Comparison of ENCODE assay signal across 20 cellular contexts in the genomic region with DNA sequence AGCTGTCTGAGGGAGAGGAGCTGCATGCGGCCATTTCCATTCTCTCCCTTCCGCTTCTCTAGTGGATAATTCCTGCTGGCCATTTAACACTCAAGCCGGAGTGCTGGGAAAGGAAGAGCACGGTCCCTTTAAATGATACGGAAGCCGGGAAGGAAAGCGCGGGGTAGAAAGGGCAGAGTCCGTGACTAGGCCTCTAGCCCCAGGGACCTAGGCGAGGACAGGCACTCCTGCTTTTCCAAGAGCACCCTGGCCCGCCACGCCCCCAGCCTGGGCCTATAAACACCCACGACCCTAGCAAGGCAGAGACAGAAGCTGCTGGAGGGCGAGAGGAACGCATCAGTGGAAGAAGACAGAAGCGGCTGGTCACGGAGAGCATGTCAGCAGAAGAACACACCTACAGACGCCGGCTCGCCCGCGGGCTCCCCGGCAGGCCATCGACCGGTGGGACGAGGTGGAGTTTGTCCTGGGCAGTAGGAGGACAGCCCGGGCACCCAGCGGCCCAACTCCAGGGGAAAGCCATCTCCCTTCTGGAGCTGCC.
DNase-seq lines count a peak whose midpoint lies in the region; ATAC-seq and TF ChIP-seq lines count a peak whose summit lies in the region.
"Had no signal": no experiment of that assay in that cellular context is flagged by ENCODE, and none has a peak within 500 bp of the region (broad histone marks: within the 10 kb centered on the region; RNA-seq: fewer than 3 reads in every experiment).

No MANE protein-coding gene starts in this region.

- no peak for ATAC-seq in GM18858 (IDR thresholded peaks at IDR 0.05; ENCODE audit: unreplicated experiment)
- ATAC-seq: activated CD8-positive, alpha-beta memory T cell treated with anti-CD3 and anti-CD28 coated beads, Interleukin-2, amount 10 ng/mL, durations not matched to agents 7 days and 5 days had no signal

- H3K9me3 Mint-ChIP-seq in Caco-2 (ENCODE audit: unreplicated experiment): no peaks in the 10 kb centered on the region
- no peaks in the 10 kb centered on the region for H3K9me3 Mint-ChIP-seq in nephron progenitor cell
- no peaks in the 10 kb centered on the region for H3K9me3 Mint-ChIP-seq in progenitor cell of endocrine pancreas (ENCODE audit: low read depth)
- H3K9me3 Mint-ChIP-seq: activated naive CD8-positive, alpha-beta T cell treated with anti-CD3 and anti-CD28 coated beads, Interleukin-2, amount 10 ng/mL, durations not matched to agents 7 days and 5 days had no signal

- no peaks in the 10 kb centered on the region for H3K36me3 ChIP-seq in Caco-2 (ENCODE audit: control insufficient read depth, insufficient read depth, low read length)
- no peaks in the 10 kb centered on the region for H3K36me3 ChIP-seq in MG63
- H3K36me3 ChIP-seq: heart left ventricle, lower lobe of right lung, tibial nerve had no signal

- intact Hi-C loops in Caco-2 (cut with micrococcal nuclease; ENCODE audit: unreplicated experiment): no loop called here

- BruUV-seq in Caco-2 (replicated peaks; lab: Mats Ljungman, UMichigan): no TSS peak

- POLR2A ChIA-PET in Caco-2 (lab: Charles Lee): interaction anchor here (0.6 kb wide), 1 partner anchor 957 kb away, joined by 5 read pairs; no protein-coding TSS in a partner anchor

- H3K4me3 Mint-ChIP-seq in Caco-2 (ENCODE audit: unreplicated experiment): peak overlapping the region; percentile 86
- no peak overlapping the region for H3K4me3 Mint-ChIP-seq in nephron progenitor cell
- H3K4me3 Mint-ChIP-seq in progenitor cell of endocrine pancreas (ENCODE audit: low read depth): no peak overlapping the region
- H3K4me3 Mint-ChIP-seq: activated CD8-positive, alpha-beta memory T cell treated with anti-CD3 and anti-CD28 coated beads, Interleukin-2, amount 10 ng/mL, durations not matched to agents 7 days and 5 days; activated naive CD8-positive, alpha-beta T cell treated with anti-CD3 and anti-CD28 coated beads, Interleukin-2, amount 10 ng/mL, durations not matched to agents 7 days and 5 days; immature natural killer cell had no signal

- no peaks in the 10 kb centered on the region for H3K4me1 ChIP-seq in Caco-2
- H3K4me1 ChIP-seq: heart left ventricle, lower lobe of right lung, tibial nerve had no signal

- H3K9me3 ChIP-seq in Caco-2: no peaks in the 10 kb centered on the region
- H3K9me3 ChIP-seq in MG63: no peaks in the 10 kb centered on the region
- H3K9me3 ChIP-seq: heart left ventricle, lower lobe of right lung, tibial nerve had no signal

- H3K4me3 ChIP-seq in Caco-2 (ENCODE audit: low read depth, low read length) (peak overlapping the region; percentile 54), MG63 (no peak overlapping the region)
- H3K4me3 ChIP-seq: lower lobe of right lung had no signal

- peak; percentile 80 to 88 for DNase-seq in Caco-2
- peak; percentile 97 for DNase-seq in HT1080 (ENCODE audit: low read depth)
- DNase-seq in SHP77 treated with DMSO at 0.1 percent for 48 hours (lab: John Stamatoyannopoulos, UW): peak; percentile 97
- DNase-seq in nephron progenitor cell: no peak
- DNase-seq in A172 (ENCODE audit: low spot score): no peak
- no peak for DNase-seq in progenitor cell of endocrine pancreas (ENCODE audit: low spot score, unreplicated experiment)
- no peak for DNase-seq in MG63
- DNase-seq: activated CD4-positive, alpha-beta T cell treated with anti-CD3 and anti-CD28 coated beads for 48 hours; activated CD8-positive, alpha-beta memory T cell treated with anti-CD3 and anti-CD28 coated beads, Interleukin-2, amount 10 ng/mL, durations not matched to agents 7 days and 5 days; activated naive CD8-positive, alpha-beta T cell treated with anti-CD3 and anti-CD28 coated beads, Interleukin-2, amount 10 ng/mL, durations not matched to agents 7 days and 5 days; HCEC 1CT; heart left ventricle; immature natural killer cell; KBM-7; lower lobe of right lung; NCI-H774; stimulated activated CD4-positive, alpha-beta T cell treated with anti-CD3 and anti-CD28 coated beads, Interleukin-2, amount 100 ng/mL, for 24 hours; stimulated activated naive CD4-positive, alpha-beta T cell treated with Interleukin-2 at 50 U/mL for 16 hours had no signal

- H3K36me3 Mint-ChIP-seq in Caco-2 (ENCODE audit: insufficient read depth, unreplicated experiment): peaks cover 6% of the 10 kb centered on the region
- no peaks in the 10 kb centered on the region for H3K36me3 Mint-ChIP-seq in nephron progenitor cell (ENCODE audit: low read depth)
- H3K36me3 Mint-ChIP-seq in progenitor cell of endocrine pancreas (ENCODE audit: insufficient read depth): no peaks in the 10 kb centered on the region
- H3K36me3 Mint-ChIP-seq: activated CD8-positive, alpha-beta memory T cell treated with anti-CD3 and anti-CD28 coated beads, Interleukin-2, amount 10 ng/mL, durations not matched to agents 7 days and 5 days; activated naive CD8-positive, alpha-beta T cell treated with anti-CD3 and anti-CD28 coated beads, Interleukin-2, amount 10 ng/mL, durations not matched to agents 7 days and 5 days; immature natural killer cell had no signal

- TF ChIP-seq CTCF in Caco-2 (IDR thresholded peaks at IDR 0.05; ENCODE audit: insufficient read depth in 1 of 2, low read depth in 1 of 2, low read length in 1 of 2, severe bottlenecking in 1 of 2, unreplicated experiment in 1 of 2): no peak
- no peak for TF ChIP-seq CTCF in nephron progenitor cell (IDR thresholded peaks at IDR 0.05)
- TF ChIP-seq CTCF in progenitor cell of endocrine pancreas (IDR thresholded peaks at IDR 0.05; ENCODE audit: unreplicated experiment): no peak

- H3K27me3 ChIP-seq in Caco-2 (replicated peaks; ENCODE audit: control insufficient read depth, insufficient read depth, low read length) (no peaks in the 10 kb centered on the region), MG63 (no peaks in the 10 kb centered on the region)
- H3K27me3 ChIP-seq: heart left ventricle, tibial nerve had no signal

- H3K4me1 Mint-ChIP-seq in Caco-2 (ENCODE audit: low read depth, unreplicated experiment): peaks cover 6% of the 10 kb centered on the region
- no peaks in the 10 kb centered on the region for H3K4me1 Mint-ChIP-seq in nephron progenitor cell
- peaks cover 5% of the 10 kb centered on the region for H3K4me1 Mint-ChIP-seq in progenitor cell of endocrine pancreas (ENCODE audit: low read depth)
- H3K4me1 Mint-ChIP-seq: activated CD8-positive, alpha-beta memory T cell treated with anti-CD3 and anti-CD28 coated beads, Interleukin-2, amount 10 ng/mL, durations not matched to agents 7 days and 5 days; activated naive CD8-positive, alpha-beta T cell treated with anti-CD3 and anti-CD28 coated beads, Interleukin-2, amount 10 ng/mL, durations not matched to agents 7 days and 5 days; immature natural killer cell had no signal

- CTCF ChIA-PET in Caco-2 (lab: Charles Lee): no interaction called here

- H3K27me3 Mint-ChIP-seq in Caco-2 (ENCODE audit: insufficient read depth, unreplicated experiment) (no peaks in the 10 kb centered on the region), nephron progenitor cell (ENCODE audit: low read depth, poor library complexity) (peaks cover 3% of the 10 kb centered on the region), progenitor cell of endocrine pancreas (peaks cover 10% of the 10 kb centered on the region)
- H3K27me3 Mint-ChIP-seq: activated naive CD8-positive, alpha-beta T cell treated with anti-CD3 and anti-CD28 coated beads, Interleukin-2, amount 10 ng/mL, durations not matched to agents 7 days and 5 days had no signal

- H3K27ac Mint-ChIP-seq in Caco-2 (ENCODE audit: unreplicated experiment) (peak overlapping the region; percentile 66), nephron progenitor cell (peak overlapping the region; percentile 50), progenitor cell of endocrine pancreas (no peak overlapping the region)
- H3K27ac Mint-ChIP-seq: activated CD8-positive, alpha-beta memory T cell treated with anti-CD3 and anti-CD28 coated beads, Interleukin-2, amount 10 ng/mL, durations not matched to agents 7 days and 5 days; activated naive CD8-positive, alpha-beta T cell treated with anti-CD3 and anti-CD28 coated beads, Interleukin-2, amount 10 ng/mL, durations not matched to agents 7 days and 5 days; immature natural killer cell had no signal

Comparison
In these comparisons a context has a peak if more than half of its experiments do, and no peak if none do; other contexts are left out.
1. DNase-seq: peak in Caco-2 (2 of 2), HT1080 (single experiment) and SHP77 treated with DMSO at 0.1 percent for 48 hours (single experiment); none in nephron progenitor cell (single experiment), A172 (single experiment), progenitor cell of endocrine pancreas (single experiment) and MG63 (single experiment).